In the genomic region with DNA sequence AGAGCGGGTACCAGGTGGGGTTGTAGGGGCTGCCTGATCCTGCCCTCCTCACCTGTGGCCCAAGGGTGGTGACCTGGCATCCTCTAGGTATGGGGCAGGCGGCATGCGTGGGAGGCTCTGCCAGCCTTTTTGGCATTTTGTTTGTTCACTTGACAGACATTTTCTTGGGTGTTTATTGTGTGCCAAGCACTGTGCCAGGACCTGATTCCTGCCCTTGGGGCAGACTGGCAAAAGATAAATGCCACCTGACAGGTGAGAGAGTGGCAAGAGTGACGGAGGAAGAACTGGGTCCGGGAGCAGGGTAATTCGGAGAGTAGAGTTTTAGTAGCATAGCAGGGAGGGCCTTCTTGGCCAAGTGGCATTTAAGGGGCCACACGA, we compare ENCODE assay signal across 17 cellular contexts. TPM values are rescaled to one million over a fixed set of nuclear protein-coding genes. Genes with fewer than 3 reads are reported as not detected.
DNase-seq lines count a peak whose midpoint lies in the region; ATAC-seq, FAIRE-seq and TF ChIP-seq lines count a peak whose summit lies in the region.
"Had no signal": no experiment of that assay in that cellular context is flagged by ENCODE, and none has a peak within 500 bp of the region (broad histone marks: within the 10 kb centered on the region; RNA-seq: fewer than 3 reads in every experiment).

No MANE protein-coding gene starts in this region.

- H3K27me3 ChIP-seq in breast epithelium (no peaks in the 10 kb centered on the region), K562 (ENCODE audit: control insufficient read depth in 2 of 2, insufficient read depth in 2 of 2, low read length in 2 of 2) (no peaks in the 10 kb centered on the region), sigmoid colon (no peaks in the 10 kb centered on the region)
- H3K27me3 ChIP-seq: foreskin keratinocyte, SJSA1 had no signal

- no peaks in the 10 kb centered on the region for H3K9me3 ChIP-seq in breast epithelium
- no peaks in the 10 kb centered on the region for H3K9me3 ChIP-seq in K562 (replicated peaks; ENCODE audit: control insufficient read depth, insufficient read depth, low read depth, low read length)
- H3K9me3 ChIP-seq in sigmoid colon, result no peaks in the 10 kb centered on the region

- WGBS in K562 (ENCODE audit: insufficient coverage, low coverage, missing lambda C conversion rate), result 76% methylated on average over 7 of the region's 7 CpGs
- 91 to 96% methylated on average over 7 of the region's 7 CpGs for WGBS in sigmoid colon, 2 donors

- H3K9ac ChIP-seq in K562 (ENCODE audit: insufficient read depth in 1 of 2, low read depth in 2 of 2, low read length in 2 of 2), result 0 out of 4 replicates have a peak overlapping the region, but pooled peaks of 1 of the 2 experiments have one; percentile 7

- H3K4me1 ChIP-seq in breast epithelium (peaks cover 14 to 50% of the 10 kb centered on the region in 2 donors), K562 (replicated peaks in 1 of 2; ENCODE audit: control insufficient read depth in 2 of 2, insufficient read depth in 2 of 2, low read length in 2 of 2) (peaks cover 19 to 64% of the 10 kb centered on the region in 2 experiments; a peak in 4 of 5 replicates), sigmoid colon (peaks cover under 1 to 65% (median 60%) of the 10 kb centered on the region in 4 donors)

- no peak for FAIRE-seq in K562 (lab: Jason Lieb, UNC)
- FAIRE-seq: H54 had no signal

- H2AFZ ChIP-seq in K562 (ENCODE audit: low read depth, low read length), result no peak overlapping the region

- H3K4me1 Mint-ChIP-seq in MCF 10A (ENCODE audit: insufficient read depth, unreplicated experiment), result peaks cover 30% of the 10 kb centered on the region
- peaks cover 22% of the 10 kb centered on the region for H3K4me1 Mint-ChIP-seq in memory B cell

- peaks cover 54% of the 10 kb centered on the region for H3K79me2 ChIP-seq in K562 (ENCODE audit: control insufficient read depth, insufficient read depth, low read length)

- CTCF ChIA-PET in MCF 10A (lab: Yijun Ruan, JAX), result interaction anchor here (0.6 to 7.0 kb wide), 6 partner anchors 41 to 187 kb away, joined by 3 to 72 read pairs (median 4); no protein-coding TSS in a partner anchor
- CTCF ChIA-PET in K562 (lab: Yijun Ruan, JAX; ENCODE audit: low intra/inter-chr PET ratio), result interaction anchor here (1.1 to 1.6 kb wide), 4 partner anchors 41 to 184 kb away, joined by 3 to 5 read pairs (median 4); no protein-coding TSS in a partner anchor

- POLR2A ChIA-PET in MCF 10A (lab: Yijun Ruan, JAX), result interaction anchor here (1.0 kb wide), 1 partner anchor 42 kb away, joined by 6 read pairs; no protein-coding TSS in a partner anchor
- POLR2A ChIA-PET in K562 (lab: Yijun Ruan, JAX), result interaction anchor here (0.5 kb wide), 1 partner anchor 528 kb away, joined by 5 read pairs; no protein-coding TSS in a partner anchor

- intact Hi-C loops in breast epithelium (cut with DNase I; ENCODE audit: low total_unique reads) (loop anchor here (5.0 kb wide), 1 partner anchor 44 kb away; no protein-coding TSS in a partner anchor), MCF 10A (cut with micrococcal nuclease) (loop anchor here (1.0 kb wide), 1 partner anchor 41 kb away; no protein-coding TSS in a partner anchor), K562 (cut with micrococcal nuclease) (loop anchor here (1.0 kb wide), 1 partner anchor 42 kb away; no protein-coding TSS in a partner anchor), sigmoid colon (cut with DNase I) (loop anchor here (5.0 kb wide), 1 partner anchor 111 kb away; no protein-coding TSS in a partner anchor)

- in situ Hi-C loops in K562 (cut with MboI), result loop anchor here (5.0 kb wide), 1 partner anchor 39 kb away; no protein-coding TSS in a partner anchor

- TF ChIP-seq CTCF in breast epithelium (IDR thresholded peaks at IDR 0.05) (no peak), MCF 10A (IDR thresholded peaks at IDR 0.05; ENCODE audit: unreplicated experiment) (no peak), K562 (IDR thresholded peaks at IDR 0.05 in 2 of 3, conservative IDR thresholded peaks at IDR 0.05 in 1 of 3; ENCODE audit: insufficient read depth in 2 of 3, low read depth in 1 of 3, low read length in 3 of 3) (no peak), sigmoid colon (IDR thresholded peaks at IDR 0.05) (no peak)

- H3K9me1 ChIP-seq in K562 (ENCODE audit: control insufficient read depth, insufficient read depth, low read length), result peaks cover 9% of the 10 kb centered on the region

- peak in 1 of 2 donors; percentile 61 for DNase-seq in breast epithelium (ENCODE audit: low spot score in 2 of 2)
- DNase-seq in MCF 10A (ENCODE audit: unreplicated experiment), result no peak
- no peak for DNase-seq in K562 (ENCODE audit: extremely low read depth in 1 of 4, low spot score in 3 of 4)
- DNase-seq in memory B cell (ENCODE audit: low spot score in 2 of 2), result no peak
- no peak for DNase-seq in NCI-H2227 (lab: John Stamatoyannopoulos, UW; ENCODE audit: unreplicated experiment)
- no peak for DNase-seq in Kasumi-1 (lab: John Stamatoyannopoulos, UW)
- no peak for DNase-seq in sigmoid colon
- DNase-seq: cerebellar nuclear complex, NCI-H1092 treated with DMSO at 0.1 percent for 48 hours, NCI-H2107 had no signal

- H3K4me2 ChIP-seq in K562 (ENCODE audit: insufficient read depth, low read length), result peak overlapping the region; percentile 28; the same call in 1 of the 2 replicates

- BruUV-seq in MCF 10A (replicated peaks; lab: Mats Ljungman, UMichigan) (no TSS peak), K562 (replicated peaks; lab: Mats Ljungman, UMichigan) (no TSS peak)

- TF ChIP-seq POLR2A in breast epithelium (IDR thresholded peaks at IDR 0.05), result no peak
- TF ChIP-seq POLR2A in K562 (conservative IDR thresholded peaks at IDR 0.05), result no peak
- no peak for TF ChIP-seq POLR2A in sigmoid colon (IDR thresholded peaks at IDR 0.05)

- H3K4me3 ChIP-seq in breast epithelium (peak overlapping the region in 2 of 3 donors; percentile 24 to 37), K562 (no peak overlapping the region), sigmoid colon (no peak overlapping the region)
- H3K4me3 ChIP-seq: SJSA1 had no signal

- TF ChIP-seq RAD21 in K562 (CRISPR knock-in tag; conservative IDR thresholded peaks at IDR 0.05 in 1 of 2, IDR thresholded peaks at IDR 0.05 in 1 of 2), result no peak

- H3K4me3 Mint-ChIP-seq in MCF 10A (ENCODE audit: unreplicated experiment) (no peak overlapping the region), memory B cell (no peak overlapping the region)
- H3K4me3 Mint-ChIP-seq: activated CD4-positive, alpha-beta T cell treated with anti-CD3 and anti-CD28 coated beads for 36 hours; activated naive CD8-positive, alpha-beta T cell treated with anti-CD3 and anti-CD28 coated beads, Interleukin-2, amount 10 ng/mL, durations not matched to agents 7 days and 5 days; stimulated activated naive CD8-positive, alpha-beta T cell treated with anti-CD3 and anti-CD28 coated beads, Interleukin-15, amount 100 ng/mL, for 72 hours had no signal

- H3K27me3 Mint-ChIP-seq in MCF 10A (ENCODE audit: insufficient read depth, unreplicated experiment), result no peaks in the 10 kb centered on the region
- no peaks in the 10 kb centered on the region for H3K27me3 Mint-ChIP-seq in memory B cell
- H3K27me3 Mint-ChIP-seq: activated CD4-positive, alpha-beta T cell treated with anti-CD3 and anti-CD28 coated beads for 36 hours; activated naive CD8-positive, alpha-beta T cell treated with anti-CD3 and anti-CD28 coated beads, Interleukin-2, amount 10 ng/mL, durations not matched to agents 7 days and 5 days; stimulated activated naive CD8-positive, alpha-beta T cell treated with anti-CD3 and anti-CD28 coated beads, Interleukin-15, amount 100 ng/mL, for 72 hours had no signal

- H4K20me1 ChIP-seq in K562 (replicated peaks; ENCODE audit: control insufficient read depth, insufficient read depth, low read length), result peaks cover 46% of the 10 kb centered on the region

- ATAC-seq in K562 (no peak), memory B cell (ENCODE audit: low read depth) (no peak)

- no peaks in the 10 kb centered on the region for H3K9me3 Mint-ChIP-seq in MCF 10A (ENCODE audit: unreplicated experiment)
- no peaks in the 10 kb centered on the region for H3K9me3 Mint-ChIP-seq in memory B cell
- H3K9me3 Mint-ChIP-seq: activated naive CD8-positive, alpha-beta T cell treated with anti-CD3 and anti-CD28 coated beads, Interleukin-2, amount 10 ng/mL, durations not matched to agents 7 days and 5 days; stimulated activated naive CD8-positive, alpha-beta T cell treated with anti-CD3 and anti-CD28 coated beads, Interleukin-15, amount 100 ng/mL, for 72 hours had no signal

- peak overlapping the region; percentile 100 for H3K27ac ChIP-seq in breast epithelium
- no peak overlapping the region for H3K27ac ChIP-seq in K562 (ENCODE audit: extremely low read depth, low read depth, low read length)
- H3K27ac ChIP-seq in temporal lobe (ENCODE audit: low read depth, low read length), result peak overlapping the region; percentile 99
- H3K27ac ChIP-seq in sigmoid colon, result peak overlapping the region in 1 of 4 donors; percentile 100
- H3K27ac ChIP-seq: foreskin keratinocyte, SJSA1 had no signal

- TF ChIP-seq EP300 in K562 (IDR thresholded peaks at IDR 0.05; ENCODE audit: low read length) (no peak), sigmoid colon (IDR thresholded peaks at IDR 0.05) (no peak)

- H3K27ac Mint-ChIP-seq in MCF 10A (ENCODE audit: low read depth, unreplicated experiment), result no peak overlapping the region
- peak overlapping the region; percentile 10 for H3K27ac Mint-ChIP-seq in memory B cell

- H3K36me3 ChIP-seq in breast epithelium (no peaks in the 10 kb centered on the region), K562 (ENCODE audit: control insufficient read depth, insufficient read depth, low read length) (peaks cover 11% of the 10 kb centered on the region; the same call in 1 of the 3 replicates), sigmoid colon (peaks cover 0 to 19% (median 11%) of the 10 kb centered on the region in 4 donors)

- H3K36me3 Mint-ChIP-seq in MCF 10A (ENCODE audit: insufficient read depth, unreplicated experiment) (peaks cover 18% of the 10 kb centered on the region), memory B cell (peaks cover 11% of the 10 kb centered on the region)

RNA-seq across cellular contexts. Expression of gene RAB11B, which starts 6.0 kb away (rescaled TPM):
- total RNA-seq in breast epithelium (10 to 100 TPM; 39.5 to 57.7 (median 41.3) TPM), MCF 10A (2022) (67.2 and 73.3 TPM in 2 replicates), K562 (2014; rRNA removed) (13.8 and 14.6 TPM in 2 replicates), K562 (2014; rRNA removed; fragmentation: Illumina TruSeq; extraction: Trizol) (2.1 and 2.9 TPM in 2 replicates), K562 (2015; rRNA removed; fragmentation: Illumina TruSeq; extraction: Trizol) (6.5 and 9.1 TPM in 2 replicates), K562 (2021) (71.0 and 72.3 TPM in 2 replicates), temporal lobe (163 TPM), sigmoid colon (10 to 100 TPM; 17.5 to 42.1 (median 28.7) TPM)
- total RNA-seq in K562 (2011; cell fraction: chromatin; rRNA removed; ENCODE audit: low replicate concordance), result 47.8 and 110 TPM in 2 replicates
- 74.5 and 92.6 TPM in 2 replicates for total RNA-seq in K562 (2011; cell fraction: nucleolus; rRNA removed)
- 59.3 and 63.7 TPM in 2 replicates for total RNA-seq in K562 (2011; cell fraction: nucleoplasm; rRNA removed)
- polyA plus RNA-seq in K562 (2011; rRNA removed) (18.4 and 36.4 TPM in 2 replicates), K562 (2014; fragmentation: Illumina TruSeq; extraction: Trizol) (14.3 and 42.6 TPM in 2 replicates), K562 (2014; fragmentation: Nextera tagmentation; extraction: Ambion mirVana) (1 to 10 TPM in 1 of 2 experiments, under 1 TPM in 1; 0.74 to 1.0 TPM), K562 (2014; rRNA removed) (40.9 and 57.7 TPM in 2 replicates), sigmoid colon (100 to 1,000 TPM in 1 of 3 donors, 10 to 100 TPM in 2; 67.0 to 103 (median 82.9) TPM)
- polyA plus RNA-seq in K562 (2011; cell fraction: cytosol; rRNA removed), result 33.8 and 40.2 TPM in 2 replicates
- polyA plus RNA-seq in K562 (2011; cell fraction: nucleus; rRNA removed), result 90.4 and 128 TPM in 2 replicates
- 99.8 and 107 TPM in 2 replicates for polyA plus RNA-seq in K562 (2012)
- 7.2 and 11.7 TPM in 2 replicates for polyA minus RNA-seq in K562 (2011; rRNA and poly(A)+ RNA removed)
- 35.4 and 57.5 TPM in 2 replicates for polyA minus RNA-seq in K562 (2011; cell fraction: cytosol; rRNA and poly(A)+ RNA removed)
- polyA minus RNA-seq in K562 (2011; cell fraction: nucleus; rRNA and poly(A)+ RNA removed), result 20.2 and 28.5 TPM in 2 replicates

RNA-seq across cellular contexts. Expression of gene MARCHF2, which starts 16.9 kb away (rescaled TPM):
- total RNA-seq in breast epithelium (100 to 1,000 TPM; 126 to 224 (median 132) TPM), MCF 10A (2022) (8.3 and 11.5 TPM in 2 replicates), K562 (2014; rRNA removed) (6.4 and 9.6 TPM in 2 replicates), K562 (2014; rRNA removed; fragmentation: Illumina TruSeq; extraction: Trizol) (1.2 and 1.9 TPM in 2 replicates), K562 (2015; rRNA removed; fragmentation: Illumina TruSeq; extraction: Trizol) (1.9 and 2.2 TPM in 2 replicates), K562 (2021) (4.1 and 4.2 TPM in 2 replicates), temporal lobe (22.4 TPM), sigmoid colon (100 to 1,000 TPM; 283 to 383 (median 303) TPM)
- 2.0 and 5.2 TPM in 2 replicates for total RNA-seq in K562 (2011; cell fraction: chromatin; rRNA removed; ENCODE audit: low replicate concordance)
- total RNA-seq in K562 (2011; cell fraction: nucleolus; rRNA removed), result 6.2 and 6.5 TPM in 2 replicates
- 4.1 and 4.8 TPM in 2 replicates for total RNA-seq in K562 (2011; cell fraction: nucleoplasm; rRNA removed)
- polyA plus RNA-seq in K562 (2011; rRNA removed) (2.2 and 3.1 TPM in 2 replicates), K562 (2014; fragmentation: Illumina TruSeq; extraction: Trizol) (2.0 and 3.3 TPM in 2 replicates), K562 (2014; fragmentation: Nextera tagmentation; extraction: Ambion mirVana) (under 1 TPM; 0.39 to 0.41 TPM), K562 (2014; rRNA removed) (3.7 and 5.2 TPM in 2 replicates), sigmoid colon (10 to 100 TPM; 25.8 to 46.2 (median 42.1) TPM)
- polyA plus RNA-seq in K562 (2011; cell fraction: cytosol; rRNA removed), result 4.8 and 8.7 TPM in 2 replicates
- 2.6 and 6.9 TPM in 2 replicates for polyA plus RNA-seq in K562 (2011; cell fraction: nucleus; rRNA removed)
- 5.4 and 13.1 TPM in 2 replicates for polyA plus RNA-seq in K562 (2012)
- polyA minus RNA-seq in K562 (2011; rRNA and poly(A)+ RNA removed), result 0.63 and 1.4 TPM in 2 replicates
- 3.6 and 3.8 TPM in 2 replicates for polyA minus RNA-seq in K562 (2011; cell fraction: cytosol; rRNA and poly(A)+ RNA removed)
- polyA minus RNA-seq in K562 (2011; cell fraction: nucleus; rRNA and poly(A)+ RNA removed), result 1.2 and 1.3 TPM in 2 replicates

RNA-seq across cellular contexts. Expression of gene ANGPTL4, which starts 32.2 kb away (rescaled TPM):
- total RNA-seq in breast epithelium (100 to 1,000 TPM in 2 of 3 donors, 10 to 100 TPM in 1; 90.9 to 186 (median 118) TPM), MCF 10A (2022) (12.6 and 32.8 TPM in 2 replicates), K562 (2014; rRNA removed) (0.05 and 0.33 TPM in 2 replicates), K562 (2014; rRNA removed; fragmentation: Illumina TruSeq; extraction: Trizol) (not detected in 2 replicates), K562 (2015; rRNA removed; fragmentation: Illumina TruSeq; extraction: Trizol) (0.08 and 0.22 TPM in 2 replicates), K562 (2021) (0.20 and 0.24 TPM in 2 replicates), temporal lobe (1.5 TPM), sigmoid colon (10 to 100 TPM in 3 of 4 donors, 1 to 10 TPM in 1; 7.1 to 31.6 (median 24.0) TPM)
- total RNA-seq in K562 (2011; cell fraction: chromatin; rRNA removed; ENCODE audit: low replicate concordance), result 0.35 and 2.5 TPM in 2 replicates
- total RNA-seq in K562 (2011; cell fraction: nucleolus; rRNA removed), result 1.8 and 4.8 TPM in 2 replicates
- 1.4 and 1.8 TPM in 2 replicates for total RNA-seq in K562 (2011; cell fraction: nucleoplasm; rRNA removed)
- polyA plus RNA-seq in K562 (2011; rRNA removed) (0.64 and 0.77 TPM in 2 replicates), K562 (2014; fragmentation: Illumina TruSeq; extraction: Trizol) (0.32 TPM in 1 of 2 replicates, not detected in the other), K562 (2014; fragmentation: Nextera tagmentation; extraction: Ambion mirVana) (not detected), K562 (2014; rRNA removed) (0.15 and 0.85 TPM in 2 replicates), sigmoid colon (10 to 100 TPM in 1 of 3 donors, 1 to 10 TPM in 2; 2.3 to 10.3 (median 2.4) TPM)
- 0.46 and 3.3 TPM in 2 replicates for polyA plus RNA-seq in K562 (2011; cell fraction: cytosol; rRNA removed)
- 0.94 and 4.1 TPM in 2 replicates for polyA plus RNA-seq in K562 (2011; cell fraction: nucleus; rRNA removed)
- 0.61 and 0.65 TPM in 2 replicates for polyA plus RNA-seq in K562 (2012)
- polyA minus RNA-seq in K562 (2011; rRNA and poly(A)+ RNA removed), result 0.46 TPM in 1 of 2 replicates, not detected in the other
- 2.3 TPM in 1 of 2 replicates, not detected in the other for polyA minus RNA-seq in K562 (2011; cell fraction: cytosol; rRNA and poly(A)+ RNA removed)
- polyA minus RNA-seq in K562 (2011; cell fraction: nucleus; rRNA and poly(A)+ RNA removed), result 0.78 and 1.8 TPM in 2 replicates

RNA-seq across cellular contexts. Expression of gene HNRNPM, which starts 48.6 kb away (rescaled TPM):
- total RNA-seq in breast epithelium (100 to 1,000 TPM in 2 of 3 donors, 10 to 100 TPM in 1; 84.8 to 153 (median 116) TPM), MCF 10A (2022) (149 and 161 TPM in 2 replicates), K562 (2014; rRNA removed) (195 and 251 TPM in 2 replicates), K562 (2014; rRNA removed; fragmentation: Illumina TruSeq; extraction: Trizol) (130 and 168 TPM in 2 replicates), K562 (2015; rRNA removed; fragmentation: Illumina TruSeq; extraction: Trizol) (186 and 204 TPM in 2 replicates), K562 (2021) (283 and 340 TPM in 2 replicates), temporal lobe (84.3 TPM), sigmoid colon (100 to 1,000 TPM in 1 of 4 donors, 10 to 100 TPM in 3; 62.8 to 100 (median 76.1) TPM)
- total RNA-seq in K562 (2011; cell fraction: chromatin; rRNA removed; ENCODE audit: low replicate concordance), result 202 and 306 TPM in 2 replicates
- 151 and 162 TPM in 2 replicates for total RNA-seq in K562 (2011; cell fraction: nucleolus; rRNA removed)
- 214 and 325 TPM in 2 replicates for total RNA-seq in K562 (2011; cell fraction: nucleoplasm; rRNA removed)
- polyA plus RNA-seq in K562 (2011; rRNA removed) (107 and 127 TPM in 2 replicates), K562 (2014; fragmentation: Illumina TruSeq; extraction: Trizol) (241 and 264 TPM in 2 replicates), K562 (2014; fragmentation: Nextera tagmentation; extraction: Ambion mirVana) (10 to 100 TPM; 11.1 to 13.1 TPM), K562 (2014; rRNA removed) (253 and 316 TPM in 2 replicates), sigmoid colon (100 to 1,000 TPM in 1 of 3 donors, 10 to 100 TPM in 2; 80.5 to 224 (median 83.9) TPM)
- 113 and 356 TPM in 2 replicates for polyA plus RNA-seq in K562 (2011; cell fraction: cytosol; rRNA removed)
- 136 and 152 TPM in 2 replicates for polyA plus RNA-seq in K562 (2011; cell fraction: nucleus; rRNA removed)
- 189 and 403 TPM in 2 replicates for polyA plus RNA-seq in K562 (2012)
- 124 and 136 TPM in 2 replicates for polyA minus RNA-seq in K562 (2011; rRNA and poly(A)+ RNA removed)
- 128 and 153 TPM in 2 replicates for polyA minus RNA-seq in K562 (2011; cell fraction: cytosol; rRNA and poly(A)+ RNA removed)
- 67.6 and 85.5 TPM in 2 replicates for polyA minus RNA-seq in K562 (2011; cell fraction: nucleus; rRNA and poly(A)+ RNA removed)

RNA-seq across cellular contexts. Expression of gene KANK3, which starts 53.1 kb away (rescaled TPM):
- total RNA-seq in breast epithelium (10 to 100 TPM in 1 of 3 donors, 1 to 10 TPM in 2; 5.6 to 26.2 (median 7.8) TPM), MCF 10A (2022) (0.79 and 1.2 TPM in 2 replicates), K562 (2014; rRNA removed) (not detected in 2 replicates), K562 (2014; rRNA removed; fragmentation: Illumina TruSeq; extraction: Trizol) (not detected in 2 replicates), K562 (2015; rRNA removed; fragmentation: Illumina TruSeq; extraction: Trizol) (not detected in 2 replicates), K562 (2021) (0.22 and 0.40 TPM in 2 replicates), temporal lobe (2.2 TPM), sigmoid colon (1 to 10 TPM; 6.5 to 8.9 (median 8.4) TPM)
- total RNA-seq in K562 (2011; cell fraction: chromatin; rRNA removed; ENCODE audit: low replicate concordance), result 0.44 and 1.0 TPM in 2 replicates
- 0.53 and 0.83 TPM in 2 replicates for total RNA-seq in K562 (2011; cell fraction: nucleolus; rRNA removed)
- 0.76 and 0.95 TPM in 2 replicates for total RNA-seq in K562 (2011; cell fraction: nucleoplasm; rRNA removed)
- polyA plus RNA-seq in K562 (2011; rRNA removed) (0.08 TPM in 2 replicates), K562 (2014; fragmentation: Illumina TruSeq; extraction: Trizol) (0.06 TPM in 1 of 2 replicates, not detected in the other), K562 (2014; fragmentation: Nextera tagmentation; extraction: Ambion mirVana) (under 1 TPM in 1 of 2 experiments, not detected in 1; 0.03 TPM), K562 (2014; rRNA removed) (not detected in 2 replicates), sigmoid colon (1 to 10 TPM in 2 of 3 donors, under 1 TPM in 1; 0.92 to 4.9 (median 3.6) TPM)
- polyA plus RNA-seq in K562 (2011; cell fraction: cytosol; rRNA removed), result 0.10 and 0.27 TPM in 2 replicates
- 0.41 and 0.82 TPM in 2 replicates for polyA plus RNA-seq in K562 (2011; cell fraction: nucleus; rRNA removed)
- polyA plus RNA-seq in K562 (2012), result 0.14 and 0.18 TPM in 2 replicates
- not detected in 2 replicates for polyA minus RNA-seq in K562 (2011; rRNA and poly(A)+ RNA removed)
- polyA minus RNA-seq in K562 (2011; cell fraction: cytosol; rRNA and poly(A)+ RNA removed), result not detected in 2 replicates
- 0.11 and 0.54 TPM in 2 replicates for polyA minus RNA-seq in K562 (2011; cell fraction: nucleus; rRNA and poly(A)+ RNA removed)
- total RNA-seq: SJSA1 had no signal

Comparison
In these comparisons a context has a peak if more than half of its experiments do, and no peak if none do; other contexts are left out.
1. H3K4me3 ChIP-seq: peak in breast epithelium (2 of 3); none in K562 (single experiment) and sigmoid colon (0 of 4).